Comparison of ENCODE assay signal across 16 cellular contexts in the genomic region with DNA sequence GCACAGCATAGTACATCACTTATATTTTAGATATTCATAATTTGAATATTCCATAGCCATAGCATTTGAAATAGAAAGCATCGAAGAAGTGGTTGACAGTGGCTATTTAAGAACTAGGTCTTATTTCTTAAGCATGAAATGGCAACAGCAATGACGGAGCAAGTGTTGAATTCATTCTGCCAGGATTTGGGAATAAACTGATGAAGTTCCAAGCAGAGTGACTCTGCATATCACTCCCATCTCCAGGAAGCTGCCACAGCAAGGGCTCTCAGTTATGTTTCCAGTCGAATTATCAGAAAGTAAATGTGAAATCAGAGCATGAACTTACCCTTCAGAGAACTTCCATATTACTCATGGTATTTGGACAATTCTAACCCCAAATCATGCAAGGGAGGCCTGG.
"Had no signal": no experiment of that assay in that cellular context is flagged by ENCODE, and none has a peak within 500 bp of the region (broad histone marks: within the 10 kb centered on the region; RNA-seq: fewer than 3 reads in every experiment).

No MANE protein-coding gene starts in this region.

- H3K27me3 Mint-ChIP-seq: effector memory CD8-positive, alpha-beta T cell; type B pancreatic cell had no signal

- FAIRE-seq: islet of Langerhans, urothelium cell line had no signal

- H3K36me3 ChIP-seq: esophagus muscularis mucosa, heart right ventricle, neutrophil, thyroid gland had no signal

- H3K9me3 ChIP-seq: esophagus muscularis mucosa, heart right ventricle, mucosa of descending colon, neutrophil, thyroid gland had no signal

- H3K9me3 Mint-ChIP-seq: effector memory CD8-positive, alpha-beta T cell had no signal

- DNase-seq: effector memory CD8-positive, alpha-beta T cell; heart right ventricle; hypothalamus; kidney glomerular epithelial cell; mucosa of descending colon; naive thymus-derived CD8-positive, alpha-beta T cell; stimulated activated naive CD4-positive, alpha-beta T cell treated with Interleukin-2 at 50 U/mL for 16 hours; thyroid gland had no signal

- H3K4me3 Mint-ChIP-seq: effector memory CD8-positive, alpha-beta T cell; naive thymus-derived CD8-positive, alpha-beta T cell; type B pancreatic cell had no signal

- H3K27ac ChIP-seq: epithelial cell of prostate, heart right ventricle, neutrophil, skin epidermis, thyroid gland had no signal

- ATAC-seq: effector memory CD8-positive, alpha-beta T cell; heart right ventricle; mucosa of descending colon; naive thymus-derived CD8-positive, alpha-beta T cell; sciatic nerve had no signal

- H3K27ac Mint-ChIP-seq: effector memory CD8-positive, alpha-beta T cell; naive thymus-derived CD8-positive, alpha-beta T cell; type B pancreatic cell had no signal

- H3K4me3 ChIP-seq: esophagus muscularis mucosa, heart right ventricle, mucosa of descending colon, skin epidermis, thyroid gland had no signal

- H3K4me1 Mint-ChIP-seq: naive thymus-derived CD8-positive, alpha-beta T cell had no signal

- H3K27me3 ChIP-seq: esophagus muscularis mucosa, heart right ventricle, neutrophil, thyroid gland had no signal

- H3K36me3 Mint-ChIP-seq: naive thymus-derived CD8-positive, alpha-beta T cell; type B pancreatic cell had no signal
